8 cellular contexts compared by ENCODE assay signal in the genomic region with DNA sequence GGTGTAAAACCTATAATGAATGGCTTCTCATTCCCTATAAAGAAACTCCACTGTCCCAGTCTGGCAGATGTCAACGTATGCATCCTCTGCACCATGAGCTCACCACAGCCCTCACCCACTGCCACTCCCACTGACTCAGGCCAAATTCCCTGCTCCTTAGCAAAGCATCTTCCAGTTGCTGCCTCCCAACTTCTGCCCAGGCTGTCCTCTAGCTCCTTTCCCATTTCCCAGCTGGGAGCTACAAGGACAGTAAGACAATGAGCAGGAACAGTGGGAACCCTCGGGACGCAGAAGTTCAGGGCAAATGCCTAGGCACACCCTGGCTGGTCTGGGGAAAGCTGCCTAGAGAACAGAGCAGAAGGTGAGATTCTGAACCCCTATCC. TPM values are rescaled to one million over a fixed set of nuclear protein-coding genes. Genes with fewer than 3 reads are reported as not detected.
DNase-seq lines count a peak whose midpoint lies in the region; ATAC-seq and TF ChIP-seq lines count a peak whose summit lies in the region.

No MANE protein-coding gene starts in this region.

- peak overlapping the region; percentile 98 for H3K4me3 Mint-ChIP-seq in activated CD4-positive, alpha-beta T cell treated with anti-CD3 and anti-CD28 coated beads, Interleukin-2, amount 10 ng/mL, durations not matched to agents 24 days and 14 days
- H3K4me3 Mint-ChIP-seq in WTC11, result peak overlapping the region; percentile 80

- H3K4me3 ChIP-seq in retinal pigment epithelial cell (ENCODE audit: low read length), result peak overlapping the region; percentile 75

- H3K9me3 Mint-ChIP-seq in activated CD4-positive, alpha-beta T cell treated with anti-CD3 and anti-CD28 coated beads, Interleukin-2, amount 10 ng/mL, durations not matched to agents 24 days and 14 days, result no peaks in the 10 kb centered on the region
- no peaks in the 10 kb centered on the region for H3K9me3 Mint-ChIP-seq in WTC11

- H3K4me1 Mint-ChIP-seq in activated CD4-positive, alpha-beta T cell treated with anti-CD3 and anti-CD28 coated beads, Interleukin-2, amount 10 ng/mL, durations not matched to agents 24 days and 14 days, result peaks cover 8% of the 10 kb centered on the region
- peaks cover 9% of the 10 kb centered on the region for H3K4me1 Mint-ChIP-seq in WTC11

- DNase-seq in activated CD4-positive, alpha-beta T cell treated with anti-CD3 and anti-CD28 coated beads, Interleukin-2, amount 10 ng/mL, durations not matched to agents 24 days and 14 days, result peak; percentile 66
- DNase-seq in activated CD4-positive, alpha-beta T cell treated with anti-CD3 and anti-CD28 coated beads, Interleukin-2, amount 50 U/mL, for 1 hour, result no peak
- no peak for DNase-seq in WTC11 (ENCODE audit: low spot score)
- no peak for DNase-seq in Right ventricle myocardium superior
- no peak for DNase-seq in retinal pigment epithelial cell (ENCODE audit: low read depth)
- DNase-seq in foreskin melanocyte, result no peak

- H3K27me3 Mint-ChIP-seq in activated CD4-positive, alpha-beta T cell treated with anti-CD3 and anti-CD28 coated beads, Interleukin-2, amount 10 ng/mL, durations not matched to agents 24 days and 14 days, result no peaks in the 10 kb centered on the region
- no peaks in the 10 kb centered on the region; the same call in 1 of the 2 replicates for H3K27me3 Mint-ChIP-seq in WTC11 (ENCODE audit: low read depth)

- no peak for ATAC-seq in WTC11
- ATAC-seq in Right ventricle myocardium superior (ENCODE audit: poor library complexity), result peak; percentile 5
- no peak for ATAC-seq in activated CD4-positive, CD25-positive, alpha-beta regulatory T cell treated with anti-CD3 and anti-CD28 coated beads, Interleukin-2, amount 50 U/mL, for 24 hours
- ATAC-seq in HG03571 (IDR thresholded peaks at IDR 0.05; ENCODE audit: unreplicated experiment), result no peak

- H3K36me3 Mint-ChIP-seq in activated CD4-positive, alpha-beta T cell treated with anti-CD3 and anti-CD28 coated beads, Interleukin-2, amount 10 ng/mL, durations not matched to agents 24 days and 14 days (ENCODE audit: low read depth), result peaks cover 8% of the 10 kb centered on the region
- H3K36me3 Mint-ChIP-seq in WTC11, result peaks cover 15% of the 10 kb centered on the region

- POLR2A ChIA-PET in WTC11 (lab: Charles Lee), result interaction anchor here (1.1 to 2.6 kb wide), 3 partner anchors 12 to 17 kb away, joined by 3 to 9 read pairs (median 5); a partner anchor contains a TSS

- CTCF ChIA-PET in WTC11 (lab: Charles Lee), result interaction anchor here (1.0 to 4.1 kb wide), 10 partner anchors 7 to 431 kb away, joined by 3 to 62 read pairs (median 4); a partner anchor contains a TSS

- TF ChIP-seq CTCF in WTC11 (IDR thresholded peaks at IDR 0.05) (no peak), retinal pigment epithelial cell (conservative IDR thresholded peaks at IDR 0.05; ENCODE audit: low read depth, low read length) (no peak)

- peak overlapping the region; percentile 93 for H3K27ac Mint-ChIP-seq in activated CD4-positive, alpha-beta T cell treated with anti-CD3 and anti-CD28 coated beads, Interleukin-2, amount 10 ng/mL, durations not matched to agents 24 days and 14 days
- no peak overlapping the region for H3K27ac Mint-ChIP-seq in WTC11

- intact Hi-C loops in activated CD4-positive, alpha-beta T cell treated with anti-CD3 and anti-CD28 coated beads, Interleukin-2, amount 10 ng/mL, durations not matched to agents 24 days and 14 days (cut with micrococcal nuclease), result loop anchor here (1.0 kb wide), 4 partner anchors 8 to 27 kb away; a partner anchor contains a TSS
- intact Hi-C loops in Right ventricle myocardium superior (cut with DNase I), result no loop called here

TF ChIP-seq in WTC11, 78 proteins besides CTCF, POLR2A, EP300 and RAD21:
- no peak for TF ChIP-seq TEAD4 (CRISPR knock-in tag; IDR thresholded peaks at IDR 0.05)
- TF ChIP-seq, protein P1, sequence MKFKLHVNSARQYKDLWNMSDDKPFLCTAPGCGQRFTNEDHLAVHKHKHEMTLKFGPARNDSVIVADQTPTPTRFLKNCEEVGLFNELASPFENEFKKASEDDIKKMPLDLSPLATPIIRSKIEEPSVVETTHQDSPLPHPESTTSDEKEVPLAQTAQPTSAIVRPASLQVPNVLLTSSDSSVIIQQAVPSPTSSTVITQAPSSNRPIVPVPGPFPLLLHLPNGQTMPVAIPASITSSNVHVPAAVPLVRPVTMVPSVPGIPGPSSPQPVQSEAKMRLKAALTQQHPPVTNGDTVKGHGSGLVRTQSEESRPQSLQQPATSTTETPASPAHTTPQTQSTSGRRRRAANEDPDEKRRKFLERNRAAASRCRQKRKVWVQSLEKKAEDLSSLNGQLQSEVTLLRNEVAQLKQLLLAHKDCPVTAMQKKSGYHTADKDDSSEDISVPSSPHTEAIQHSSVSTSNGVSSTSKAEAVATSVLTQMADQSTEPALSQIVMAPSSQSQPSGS (CRISPR knock-in tag; IDR thresholded peaks at IDR 0.05; ENCODE audit: borderline replicate concordance, low read depth), result no peak

RNA-seq across cellular contexts. Expression of a gene that starts 9.1 kb away (rescaled TPM):
- 46.4 and 48.7 TPM in 2 replicates for total RNA-seq in activated CD4-positive, alpha-beta T cell treated with anti-CD3 and anti-CD28 coated beads, Interleukin-2, amount 10 ng/mL, durations not matched to agents 24 days and 14 days
- total RNA-seq in WTC11 (2021), result 46.5 to 49.0 TPM (median 47.4 TPM) in 3 replicates
- 31.1 TPM for total RNA-seq in Right ventricle myocardium superior

RNA-seq across cellular contexts. Expression of a gene that starts 13.7 kb away (rescaled TPM):
- total RNA-seq in activated CD4-positive, alpha-beta T cell treated with anti-CD3 and anti-CD28 coated beads, Interleukin-2, amount 10 ng/mL, durations not matched to agents 24 days and 14 days, result 184 and 188 TPM in 2 replicates
- 183 to 205 TPM (median 200 TPM) in 3 replicates for total RNA-seq in WTC11 (2021)
- 76.7 TPM for total RNA-seq in Right ventricle myocardium superior

RNA-seq across cellular contexts. Expression of a gene that starts 14.5 kb away (rescaled TPM):
- total RNA-seq in activated CD4-positive, alpha-beta T cell treated with anti-CD3 and anti-CD28 coated beads, Interleukin-2, amount 10 ng/mL, durations not matched to agents 24 days and 14 days, result 37.0 and 44.5 TPM in 2 replicates
- total RNA-seq in WTC11 (2021) (52.1 to 58.3 TPM (median 57.3 TPM) in 3 replicates), Right ventricle myocardium superior (20.6 TPM)

RNA-seq across cellular contexts. Expression of a gene that starts 26.3 kb away (rescaled TPM):
- 0.65 and 0.80 TPM in 2 replicates for total RNA-seq in activated CD4-positive, alpha-beta T cell treated with anti-CD3 and anti-CD28 coated beads, Interleukin-2, amount 10 ng/mL, durations not matched to agents 24 days and 14 days
- 0.41 to 1.7 TPM (median 0.48 TPM) in 3 replicates for total RNA-seq in WTC11 (2021)
- total RNA-seq in Right ventricle myocardium superior, result 0.32 TPM

RNA-seq across cellular contexts. Expression of a gene that starts 26.7 kb away (rescaled TPM):
- 18.2 and 18.6 TPM in 2 replicates for total RNA-seq in activated CD4-positive, alpha-beta T cell treated with anti-CD3 and anti-CD28 coated beads, Interleukin-2, amount 10 ng/mL, durations not matched to agents 24 days and 14 days
- 14.0 to 16.9 TPM (median 16.1 TPM) in 3 replicates for total RNA-seq in WTC11 (2021)
- 10.9 TPM for total RNA-seq in Right ventricle myocardium superior
